In genomic region chr15:60552224-60552623, GRCh38 we compare ENCODE assay signal across 24 cellular contexts.
DNase-seq lines count a peak whose midpoint lies in the region; ATAC-seq, FAIRE-seq and TF ChIP-seq lines count a peak whose summit lies in the region.
"Had no signal": no experiment of that assay in that cellular context is flagged by ENCODE, and none has a peak within 500 bp of the region (broad histone marks: within the 10 kb centered on the region; RNA-seq: fewer than 3 reads in every experiment).

No MANE protein-coding gene starts in this region.

- no peak for DNase-seq in activated naive CD4-positive, alpha-beta T cell treated with anti-CD3 and anti-CD28 coated beads, Interleukin-2, amount 10 ng/mL, durations not matched to agents 7 days and 5 days
- DNase-seq in activated naive CD4-positive, alpha-beta T cell treated with Interleukin-2 at 50 U/mL for 16 hours: no peak
- no peak for DNase-seq in activated CD4-positive, alpha-beta memory T cell treated with anti-CD3 and anti-CD28 coated beads, Interleukin-2, amount 10 ng/mL, durations not matched to agents 7 days and 5 days
- no peak for DNase-seq in H1 (ENCODE audit: low read depth in 1 of 2, low spot score in 2 of 2)
- no peak for DNase-seq in type B pancreatic cell (ENCODE audit: extremely low spot score, unreplicated experiment)
- DNase-seq in HepG2 (ENCODE audit: low spot score): no peak
- no peak for DNase-seq in stimulated activated CD4-positive, alpha-beta T cell treated with anti-CD3 and anti-CD28 coated beads, Interleukin-4, amount 100 ng/mL, for 1 hour
- no peak for DNase-seq in neural progenitor cell (ENCODE audit: low spot score)
- DNase-seq: activated B cell treated with CpG ODN at 0.5 μM for 24 hours; activated effector memory CD4-positive, alpha-beta T cell treated with Interleukin-2 at 50 U/mL for 16 hours; amygdala; C1 segment of cervical spinal cord; dermis blood vessel endothelial cell; heart left ventricle; left cardiac atrium; mesenchymal stem cell; NCI-H1694 treated with DMSO at 0.1 percent for 48 hours; NCI-H2171 treated with DMSO at 0.1 percent for 48 hours; ovary; right cardiac atrium; T-helper 9 cell had no signal

- intact Hi-C loops in HepG2 (cut with micrococcal nuclease; ENCODE audit: unreplicated experiment): no loop called here

- no peaks in the 10 kb centered on the region for H3K27me3 Mint-ChIP-seq in activated naive CD4-positive, alpha-beta T cell treated with anti-CD3 and anti-CD28 coated beads, Interleukin-2, amount 10 ng/mL, durations not matched to agents 7 days and 5 days
- H3K27me3 Mint-ChIP-seq in activated CD4-positive, alpha-beta memory T cell treated with anti-CD3 and anti-CD28 coated beads, Interleukin-2, amount 10 ng/mL, durations not matched to agents 7 days and 5 days: no peaks in the 10 kb centered on the region
- H3K27me3 Mint-ChIP-seq in type B pancreatic cell (no peaks in the 10 kb centered on the region), neural progenitor cell (ENCODE audit: insufficient read depth, low read depth) (no peaks in the 10 kb centered on the region)
- H3K27me3 Mint-ChIP-seq: activated B cell treated with CpG ODN at 0.5 μM for 24 hours had no signal

- no peaks in the 10 kb centered on the region for H3K9me3 ChIP-seq in H1 (ENCODE audit: insufficient read depth in 2 of 2, low read depth in 1 of 2, low read length in 1 of 2)
- H3K9me3 ChIP-seq in HepG2 (ENCODE audit: low read length): no peaks in the 10 kb centered on the region
- H3K9me3 ChIP-seq in neural progenitor cell (ENCODE audit: low read depth): no peaks in the 10 kb centered on the region
- H3K9me3 ChIP-seq: ovary had no signal

- no peak overlapping the region for H4K91ac ChIP-seq in H1 (replicated peaks; ENCODE audit: insufficient read length, low read length)

- H3K4me1 ChIP-seq in H1 (replicated peaks in 1 of 4; ENCODE audit: control insufficient read depth in 3 of 4, insufficient read depth in 4 of 4, low read length in 3 of 4) (peaks cover 0 to 14% (median 11%) of the 10 kb centered on the region in 4 experiments; a peak in 5 of 7 replicates), HepG2 (ENCODE audit: insufficient read depth, low read length) (0 out of 2 replicates have a peak, but pooled peaks cover 7% of the 10 kb centered on the region), neural progenitor cell (no peaks in the 10 kb centered on the region)

- BruUV-seq in HepG2 (replicated peaks; lab: Mats Ljungman, UMichigan): no TSS peak

- TF ChIP-seq RAD21 in H1 (IDR thresholded peaks at IDR 0.05 in 1 of 2, conservative IDR thresholded peaks at IDR 0.05 in 1 of 2; ENCODE audit: low read depth in 2 of 2, low read length in 2 of 2) (no peak), HepG2 (CRISPR knock-in tag; IDR thresholded peaks at IDR 0.05) (no peak)

- H4K5ac ChIP-seq in H1 (ENCODE audit: insufficient read length, low read depth, low read length): no peak overlapping the region

- H3F3A ChIP-seq in neural progenitor cell (ENCODE audit: low read depth): no peaks in the 10 kb centered on the region

- H3K27me3 ChIP-seq in H1 (replicated peaks in 1 of 4; ENCODE audit: control insufficient read depth in 3 of 4, extremely low read depth in 1 of 4, insufficient read depth in 3 of 4, low read length in 3 of 4): no peaks in the 10 kb centered on the region
- no peaks in the 10 kb centered on the region for H3K27me3 ChIP-seq in HepG2 (ENCODE audit: control insufficient read depth in 1 of 2, insufficient read depth in 2 of 2, low read length in 2 of 2)
- no peaks in the 10 kb centered on the region for H3K27me3 ChIP-seq in neural progenitor cell
- H3K27me3 ChIP-seq: cardiac muscle cell, heart left ventricle, ovary had no signal

- no peak for TF ChIP-seq CTCF in H1 (IDR thresholded peaks at IDR 0.05; ENCODE audit: control extremely low read depth in 1 of 3, insufficient read depth in 1 of 3, low read depth in 1 of 3, low read length in 3 of 3)
- no peak for TF ChIP-seq CTCF in type B pancreatic cell (conservative IDR thresholded peaks at IDR 0.05)
- TF ChIP-seq CTCF in HepG2 (CRISPR knock-in tag; IDR thresholded peaks at IDR 0.05): no peak
- TF ChIP-seq CTCF in neural progenitor cell (IDR thresholded peaks at IDR 0.05): no peak

- TF ChIP-seq POLR2A in H1 (IDR thresholded peaks at IDR 0.05; ENCODE audit: control extremely low read depth in 1 of 2, low read depth in 2 of 2, low read length in 2 of 2) (no peak), HepG2 (IDR thresholded peaks at IDR 0.05; ENCODE audit: insufficient read depth in 1 of 2, low read depth in 2 of 2, low read length in 2 of 2) (no peak)

- H3K14ac ChIP-seq in H1 (ENCODE audit: insufficient read length): no peak overlapping the region

- H2BK15ac ChIP-seq in H1 (ENCODE audit: low read length): no peak overlapping the region

- H3K23ac ChIP-seq in H1 (ENCODE audit: insufficient read length): no peak overlapping the region

- no peak overlapping the region for H2BK12ac ChIP-seq in H1 (ENCODE audit: low read depth, low read length)

- POLR2A ChIA-PET in activated CD4-positive, alpha-beta memory T cell treated with anti-CD3 and anti-CD28 coated beads, Interleukin-2, amount 10 ng/mL, durations not matched to agents 7 days and 5 days (lab: Charles Lee): interaction anchor here (1.7 to 12.8 kb wide), 4 partner anchors 12 to 32 kb away, joined by 7 to 678 read pairs (median 45); no protein-coding TSS in a partner anchor
- POLR2A ChIA-PET in H1 (lab: Charles Lee; ENCODE audit: partially characterized antibody) (no interaction called here), HepG2 (lab: Yijun Ruan, JAX) (no interaction called here)

- H3K4me2 ChIP-seq in H1 (ENCODE audit: insufficient read depth in 1 of 2, low read depth in 2 of 2, low read length in 2 of 2) (no peak overlapping the region), HepG2 (ENCODE audit: low read depth, low read length) (no peak overlapping the region), neural progenitor cell (no peak overlapping the region)

- in situ Hi-C loops in HepG2 (cut with HindIII; ENCODE audit: extremely low pct_ligation_motif_present, low pct_unique_long_range_greater_than_20kb): no loop called here

- no peaks in the 10 kb centered on the region; the same call in 1 of the 2 replicates for H3K79me1 ChIP-seq in H1 (ENCODE audit: low read depth, low read length)

- H3K9ac ChIP-seq in H1 (replicated peaks in 1 of 4; ENCODE audit: extremely low read depth in 1 of 4, low read depth in 3 of 4, low read length in 3 of 4): no peak overlapping the region
- no peak overlapping the region for H3K9ac ChIP-seq in HepG2 (ENCODE audit: insufficient read depth, low read depth, low read length)
- no peak overlapping the region for H3K9ac ChIP-seq in neural progenitor cell

- 75% methylated on average over 4 of the region's 4 CpGs; no CpG with 5 or more reads in 1 of the 2 experiments for WGBS in H1 (ENCODE audit: extremely low coverage in 1 of 2, insufficient coverage in 1 of 2, insufficient read length in 1 of 2, insufficient replicate concordance in 2 of 2, low coverage in 1 of 2, low lambda C conversion rate in 2 of 2, missing lambda C conversion rate in 1 of 2), 2 experiments
- 96% methylated on average over 4 of the region's 4 CpGs for WGBS in HepG2 (ENCODE audit: low lambda C conversion rate)

- H2BK20ac ChIP-seq in H1 (ENCODE audit: low read length): no peak overlapping the region

- no peak overlapping the region for H2BK120ac ChIP-seq in H1 (replicated peaks; ENCODE audit: low read depth, low read length)

- H3K79me2 ChIP-seq in H1 (ENCODE audit: control insufficient read depth in 1 of 2, insufficient read depth in 2 of 2, low read length in 2 of 2): peaks cover 0 to 7% of the 10 kb centered on the region in 2 experiments; a peak in 1 of 4 replicates
- peaks cover 54% of the 10 kb centered on the region for H3K79me2 ChIP-seq in HepG2 (ENCODE audit: insufficient read depth, low read length)
- no peaks in the 10 kb centered on the region for H3K79me2 ChIP-seq in neural progenitor cell (ENCODE audit: low read depth)

- no peak overlapping the region for H3K4me3 Mint-ChIP-seq in activated naive CD4-positive, alpha-beta T cell treated with anti-CD3 and anti-CD28 coated beads, Interleukin-2, amount 10 ng/mL, durations not matched to agents 7 days and 5 days
- H3K4me3 Mint-ChIP-seq in activated CD4-positive, alpha-beta memory T cell treated with anti-CD3 and anti-CD28 coated beads, Interleukin-2, amount 10 ng/mL, durations not matched to agents 7 days and 5 days: peak overlapping the region; percentile 11
- no peak overlapping the region for H3K4me3 Mint-ChIP-seq in type B pancreatic cell
- no peak overlapping the region for H3K4me3 Mint-ChIP-seq in neural progenitor cell
- H3K4me3 Mint-ChIP-seq: activated B cell treated with CpG ODN at 0.5 μM for 24 hours had no signal

- H3K27ac ChIP-seq in H1 (ENCODE audit: low read depth, low read length) (no peak overlapping the region), HepG2 (ENCODE audit: extremely low read length, insufficient read depth, low read length) (no peak overlapping the region), neural progenitor cell (no peak overlapping the region)
- H3K27ac ChIP-seq: cardiac muscle cell, heart left ventricle, ovary had no signal

- no peak overlapping the region for H3K4ac ChIP-seq in H1 (replicated peaks; ENCODE audit: insufficient read length, low read depth, low read length)

- H4K20me1 ChIP-seq in H1 (replicated peaks in 1 of 2; ENCODE audit: control insufficient read depth in 1 of 2, insufficient read depth in 2 of 2, low read length in 2 of 2): no peaks in the 10 kb centered on the region
- peaks cover 63% of the 10 kb centered on the region for H4K20me1 ChIP-seq in HepG2 (ENCODE audit: insufficient read depth, low read length)
- no peaks in the 10 kb centered on the region for H4K20me1 ChIP-seq in neural progenitor cell (ENCODE audit: low read depth)

- no peak overlapping the region for H2BK5ac ChIP-seq in H1 (ENCODE audit: low read depth, low read length)

- H3K4me1 Mint-ChIP-seq in activated naive CD4-positive, alpha-beta T cell treated with anti-CD3 and anti-CD28 coated beads, Interleukin-2, amount 10 ng/mL, durations not matched to agents 7 days and 5 days: peaks cover 87% of the 10 kb centered on the region
- peaks cover 95% of the 10 kb centered on the region for H3K4me1 Mint-ChIP-seq in activated CD4-positive, alpha-beta memory T cell treated with anti-CD3 and anti-CD28 coated beads, Interleukin-2, amount 10 ng/mL, durations not matched to agents 7 days and 5 days
- H3K4me1 Mint-ChIP-seq in type B pancreatic cell (ENCODE audit: unreplicated experiment): peaks cover 4% of the 10 kb centered on the region
- no peaks in the 10 kb centered on the region for H3K4me1 Mint-ChIP-seq in neural progenitor cell
- H3K4me1 Mint-ChIP-seq: activated B cell treated with CpG ODN at 0.5 μM for 24 hours had no signal

- TF ChIP-seq EP300 in H1 (IDR thresholded peaks at IDR 0.05; ENCODE audit: borderline replicate concordance in 1 of 2, low read depth in 2 of 2, low read length in 2 of 2) (no peak), HepG2 (IDR thresholded peaks at IDR 0.05; ENCODE audit: low read depth in 2 of 2, low read length in 2 of 2) (no peak), HepG2 (CRISPR knock-in tag; IDR thresholded peaks at IDR 0.05; ENCODE audit: borderline replicate concordance) (no peak)

- no peak overlapping the region for H3K18ac ChIP-seq in H1 (ENCODE audit: extremely low read depth, low read length)

- H3K23me2 ChIP-seq in H1 (ENCODE audit: low read depth, low read length): no peaks in the 10 kb centered on the region

- H3K56ac ChIP-seq in H1 (replicated peaks; ENCODE audit: insufficient read length, low read depth, low read length): no peak overlapping the region

- no peak overlapping the region for H3K4me3 ChIP-seq in H1 (ENCODE audit: extremely low read depth in 1 of 4, insufficient read depth in 2 of 4, low read depth in 3 of 4, low read length in 4 of 4)
- no peak overlapping the region for H3K4me3 ChIP-seq in HepG2 (replicated peaks in 1 of 3; ENCODE audit: insufficient read depth in 1 of 3, low read depth in 2 of 3, low read length in 3 of 3)
- no peak overlapping the region for H3K4me3 ChIP-seq in neural progenitor cell
- H3K4me3 ChIP-seq: cardiac muscle cell, heart left ventricle, ovary had no signal

- no peak overlapping the region for H2AK5ac ChIP-seq in H1 (ENCODE audit: low read depth, low read length)

- ATAC-seq in HepG2: no peak
- ATAC-seq: heart left ventricle, left cardiac atrium, right cardiac atrium had no signal

- peak overlapping the region; percentile 85 for H3K27ac Mint-ChIP-seq in activated naive CD4-positive, alpha-beta T cell treated with anti-CD3 and anti-CD28 coated beads, Interleukin-2, amount 10 ng/mL, durations not matched to agents 7 days and 5 days
- H3K27ac Mint-ChIP-seq in activated CD4-positive, alpha-beta memory T cell treated with anti-CD3 and anti-CD28 coated beads, Interleukin-2, amount 10 ng/mL, durations not matched to agents 7 days and 5 days: peak overlapping the region; percentile 95
- H3K27ac Mint-ChIP-seq in type B pancreatic cell: peak overlapping the region; percentile 32
- no peak overlapping the region for H3K27ac Mint-ChIP-seq in neural progenitor cell
- H3K27ac Mint-ChIP-seq: activated B cell treated with CpG ODN at 0.5 μM for 24 hours had no signal

- H2AFZ ChIP-seq in H1 (ENCODE audit: low read length) (no peak overlapping the region), HepG2 (ENCODE audit: low read length) (no peak overlapping the region), neural progenitor cell (replicated peaks) (no peak overlapping the region)

- H4K8ac ChIP-seq in H1 (ENCODE audit: extremely low read depth, insufficient read depth, low read length): no peak overlapping the region

- peaks cover 8% of the 10 kb centered on the region for H3K9me3 Mint-ChIP-seq in activated naive CD4-positive, alpha-beta T cell treated with anti-CD3 and anti-CD28 coated beads, Interleukin-2, amount 10 ng/mL, durations not matched to agents 7 days and 5 days
- peaks cover 6% of the 10 kb centered on the region for H3K9me3 Mint-ChIP-seq in activated CD4-positive, alpha-beta memory T cell treated with anti-CD3 and anti-CD28 coated beads, Interleukin-2, amount 10 ng/mL, durations not matched to agents 7 days and 5 days
- H3K9me3 Mint-ChIP-seq in type B pancreatic cell (no peaks in the 10 kb centered on the region), neural progenitor cell (no peaks in the 10 kb centered on the region)

- no peak for FAIRE-seq in H1 (lab: Jason Lieb, UNC)
- no peak for FAIRE-seq in HepG2 (lab: Jason Lieb, UNC)
- FAIRE-seq: endothelial cell of umbilical vein, G401.6 had no signal

- CTCF ChIA-PET in activated naive CD4-positive, alpha-beta T cell treated with anti-CD3 and anti-CD28 coated beads, Interleukin-2, amount 10 ng/mL, durations not matched to agents 7 days and 5 days (lab: Charles Lee): interaction anchor here (0.7 to 5.3 kb wide), 10 partner anchors 10 to 73 kb away, joined by 3 to 46 read pairs (median 4); no protein-coding TSS in a partner anchor
- CTCF ChIA-PET in activated CD4-positive, alpha-beta memory T cell treated with anti-CD3 and anti-CD28 coated beads, Interleukin-2, amount 10 ng/mL, durations not matched to agents 7 days and 5 days (lab: Charles Lee): interaction anchor here (0.7 to 7.9 kb wide), 5 partner anchors 10 to 44 kb away, joined by 3 to 55 read pairs (median 25); no protein-coding TSS in a partner anchor
- CTCF ChIA-PET in H1 (lab: Charles Lee; ENCODE audit: partially characterized antibody) (interaction anchor here (1.2 to 3.5 kb wide), 3 partner anchors 16 to 44 kb away, joined by 3 to 23 read pairs (median 7); no protein-coding TSS in a partner anchor), HepG2 (lab: Yijun Ruan, JAX; ENCODE audit: low intra/inter-chr PET ratio, low total read pairs) (no interaction called here)

- H3K36me3 Mint-ChIP-seq in activated naive CD4-positive, alpha-beta T cell treated with anti-CD3 and anti-CD28 coated beads, Interleukin-2, amount 10 ng/mL, durations not matched to agents 7 days and 5 days: peaks cover 48% of the 10 kb centered on the region
- H3K36me3 Mint-ChIP-seq in activated CD4-positive, alpha-beta memory T cell treated with anti-CD3 and anti-CD28 coated beads, Interleukin-2, amount 10 ng/mL, durations not matched to agents 7 days and 5 days (ENCODE audit: low read depth): peaks cover 49% of the 10 kb centered on the region
- H3K36me3 Mint-ChIP-seq in type B pancreatic cell: no peaks in the 10 kb centered on the region
- H3K36me3 Mint-ChIP-seq in neural progenitor cell: no peaks in the 10 kb centered on the region

- H3K36me3 ChIP-seq in H1 (ENCODE audit: control insufficient read depth in 2 of 4, insufficient read depth in 4 of 4, low read length in 3 of 4) (no peaks in the 10 kb centered on the region), HepG2 (replicated peaks in 1 of 2; ENCODE audit: control insufficient read depth in 1 of 2, insufficient read depth in 2 of 2, low read length in 2 of 2) (peaks cover 5 to 14% of the 10 kb centered on the region in 2 experiments; a peak in 3 of 5 replicates), neural progenitor cell (no peaks in the 10 kb centered on the region)
- H3K36me3 ChIP-seq: cardiac muscle cell, heart left ventricle, ovary had no signal
